ENCODE assay signal across 1 cellular context in the genomic region with DNA sequence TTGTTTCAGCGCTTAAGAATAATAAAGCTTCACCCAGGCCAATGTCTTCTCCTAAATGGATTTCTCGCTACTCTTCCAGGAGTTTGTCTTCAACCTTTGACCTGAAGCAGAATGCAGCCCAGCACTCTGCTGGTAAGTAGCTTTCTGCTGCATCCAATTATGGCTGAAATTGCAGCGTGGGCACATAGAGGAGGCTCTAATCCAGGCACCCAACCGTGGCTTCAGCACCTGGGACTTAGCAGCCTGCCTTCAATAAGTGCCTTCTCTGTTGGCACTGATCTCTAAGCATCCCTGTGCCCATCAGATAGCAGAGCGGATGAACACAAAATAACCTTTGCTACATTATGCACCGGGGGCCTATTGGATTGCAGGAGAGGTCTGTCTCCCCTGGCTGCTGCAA.
TF ChIP-seq lines count a peak whose summit lies in the region.

No MANE protein-coding gene starts in this region.

TF ChIP-seq in SK-N-SH, 30 proteins besides CTCF, POLR2A, EP300 and RAD21 (continued from another document):
- TF ChIP-seq REST (IDR thresholded peaks at IDR 0.05; ENCODE audit: low read depth, low read length): no peak
- no peak for TF ChIP-seq NRF1 (IDR thresholded peaks at IDR 0.05; ENCODE audit: low read depth, low read length)
- TF ChIP-seq YY1 (IDR thresholded peaks at IDR 0.05; ENCODE audit: low read depth): no peak
- TF ChIP-seq MXI1 (IDR thresholded peaks at IDR 0.05; ENCODE audit: low read depth, low read length): no peak
- TF ChIP-seq GABPA (IDR thresholded peaks at IDR 0.05; ENCODE audit: low read depth): no peak
- TF ChIP-seq IRF3 (IDR thresholded peaks at IDR 0.05; ENCODE audit: low read depth, low read length): no peak
- TF ChIP-seq, protein P1, sequence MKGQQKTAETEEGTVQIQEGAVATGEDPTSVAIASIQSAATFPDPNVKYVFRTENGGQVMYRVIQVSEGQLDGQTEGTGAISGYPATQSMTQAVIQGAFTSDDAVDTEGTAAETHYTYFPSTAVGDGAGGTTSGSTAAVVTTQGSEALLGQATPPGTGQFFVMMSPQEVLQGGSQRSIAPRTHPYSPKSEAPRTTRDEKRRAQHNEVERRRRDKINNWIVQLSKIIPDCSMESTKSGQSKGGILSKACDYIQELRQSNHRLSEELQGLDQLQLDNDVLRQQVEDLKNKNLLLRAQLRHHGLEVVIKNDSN (IDR thresholded peaks at IDR 0.05; ENCODE audit: borderline replicate concordance, low read depth): no peak
- no peak for TF ChIP-seq ELF1 (IDR thresholded peaks at IDR 0.05)
- no peak for TF ChIP-seq GATA2 (CRISPR knock-in tag; IDR thresholded peaks at IDR 0.05)
- no peak for TF ChIP-seq PBX3 (IDR thresholded peaks at IDR 0.05)
- no peak for TF ChIP-seq SIN3A (IDR thresholded peaks at IDR 0.05; ENCODE audit: borderline replicate concordance, low read depth, low read length)
- TF ChIP-seq TAF1 (IDR thresholded peaks at IDR 0.05; ENCODE audit: borderline replicate concordance, low read depth, low read length): no peak
